ENCODE assay signal across 1 cellular context in genomic region chr7:18828333-18829100, GRCh38.
TF ChIP-seq lines count a peak whose summit lies in the region.

No MANE protein-coding gene starts in this region.

TF ChIP-seq in GM23338, 12 proteins besides CTCF, POLR2A, EP300 and RAD21:
- TF ChIP-seq ZNF462 (CRISPR knock-in tag; IDR thresholded peaks at IDR 0.05), result no peak
- no peak for TF ChIP-seq ZNF331 (CRISPR knock-in tag; IDR thresholded peaks at IDR 0.05; ENCODE audit: low read depth)
- no peak for TF ChIP-seq EZH2phosphoT487 (IDR thresholded peaks at IDR 0.05; ENCODE audit: unreplicated experiment)
- TF ChIP-seq ZNF114 (CRISPR knock-in tag; IDR thresholded peaks at IDR 0.05), result no peak
- TF ChIP-seq CREB1 (CRISPR knock-in tag; IDR thresholded peaks at IDR 0.05; ENCODE audit: low read depth), result no peak
- no peak for TF ChIP-seq NANOG (IDR thresholded peaks at IDR 0.05; ENCODE audit: borderline replicate concordance)
- no peak for TF ChIP-seq STAT1 (IDR thresholded peaks at IDR 0.05; ENCODE audit: unreplicated experiment)
- TF ChIP-seq EZH2 (IDR thresholded peaks at IDR 0.05; ENCODE audit: low read depth, unreplicated experiment), result no peak
- TF ChIP-seq REST (IDR thresholded peaks at IDR 0.05; ENCODE audit: unreplicated experiment), result no peak
